Comparison of ENCODE assay signal across 11 cellular contexts in genomic region chr17:4604111-4604644, GRCh38. TPM values are rescaled to one million over a fixed set of nuclear protein-coding genes. Genes with fewer than 3 reads are reported as not detected.
DNase-seq lines count a peak whose midpoint lies in the region; ATAC-seq, FAIRE-seq and TF ChIP-seq lines count a peak whose summit lies in the region.
"Had no signal": no experiment of that assay in that cellular context is flagged by ENCODE, and none has a peak within 500 bp of the region (broad histone marks: within the 10 kb centered on the region; RNA-seq: fewer than 3 reads in every experiment).

No MANE protein-coding gene starts in this region.

- no peaks in the 10 kb centered on the region for H3K9me3 ChIP-seq in keratinocyte (ENCODE audit: control insufficient read depth, low read depth, low read length)

- no peaks in the 10 kb centered on the region for H3K4me1 ChIP-seq in keratinocyte (ENCODE audit: control insufficient read depth, extremely low read depth, insufficient read depth, low read length)

- no peak overlapping the region for H3K27ac ChIP-seq in keratinocyte (ENCODE audit: control insufficient read depth, insufficient read depth, low read length)

- no peak overlapping the region for H3K9ac ChIP-seq in keratinocyte (ENCODE audit: control insufficient read depth, extremely low read depth, insufficient read depth, low read length)

- ATAC-seq in HG03097 (IDR thresholded peaks at IDR 0.05; ENCODE audit: low FRiP score, unreplicated experiment) (no peak), GM18505 (IDR thresholded peaks at IDR 0.05; ENCODE audit: unreplicated experiment) (no peak)
- ATAC-seq: effector memory CD8-positive, alpha-beta T cell had no signal

- H2AFZ ChIP-seq in keratinocyte (ENCODE audit: control insufficient read depth, low read length): peak overlapping the region; percentile 23

- no peaks in the 10 kb centered on the region for H3K9me3 Mint-ChIP-seq in activated naive CD4-positive, alpha-beta T cell treated with anti-CD3 and anti-CD28 coated beads, Interleukin-2, amount 10 ng/mL, durations not matched to agents 7 days and 5 days
- H3K9me3 Mint-ChIP-seq in activated CD4-positive, alpha-beta T cell treated with anti-CD3 and anti-CD28 coated beads, Interleukin-2, amount 10 ng/mL, durations not matched to agents 24 days and 14 days: no peaks in the 10 kb centered on the region
- H3K9me3 Mint-ChIP-seq: activated CD4-positive, alpha-beta T cell treated with anti-CD3 and anti-CD28 coated beads, Interleukin-2, amount 10 ng/mL, durations not matched to agents 7 days and 5 days; CD4-positive, CD25-positive, alpha-beta regulatory T cell; effector memory CD8-positive, alpha-beta T cell had no signal

- H3K4me2 ChIP-seq in keratinocyte (ENCODE audit: control insufficient read depth, extremely low read depth, insufficient read depth, low read depth, low read length): peak overlapping the region; percentile 14

- H3K36me3 Mint-ChIP-seq in activated naive CD4-positive, alpha-beta T cell treated with anti-CD3 and anti-CD28 coated beads, Interleukin-2, amount 10 ng/mL, durations not matched to agents 7 days and 5 days: no peaks in the 10 kb centered on the region
- no peaks in the 10 kb centered on the region for H3K36me3 Mint-ChIP-seq in activated CD4-positive, alpha-beta T cell treated with anti-CD3 and anti-CD28 coated beads, Interleukin-2, amount 10 ng/mL, durations not matched to agents 24 days and 14 days (ENCODE audit: low read depth)
- H3K36me3 Mint-ChIP-seq: CD4-positive, CD25-positive, alpha-beta regulatory T cell had no signal

- no peaks in the 10 kb centered on the region for H3K9me1 ChIP-seq in keratinocyte (ENCODE audit: control insufficient read depth, extremely low read depth, insufficient read depth, low read length)

- TF ChIP-seq CTCF in AG09319 (IDR thresholded peaks at IDR 0.05; ENCODE audit: low read depth, low read length) (no peak), keratinocyte (optimal IDR thresholded peaks at IDR 0.05 in 1 of 3, IDR thresholded peaks at IDR 0.05 in 1 of 3, conservative IDR thresholded peaks at IDR 0.05 in 1 of 3; ENCODE audit: extremely low read depth in 1 of 3, insufficient read depth in 2 of 3, low read length in 3 of 3) (no peak)

- intact Hi-C loops in activated CD4-positive, alpha-beta T cell treated with anti-CD3 and anti-CD28 coated beads, Interleukin-2, amount 10 ng/mL, durations not matched to agents 24 days and 14 days (cut with micrococcal nuclease): no loop called here

- H4K20me1 ChIP-seq in keratinocyte (ENCODE audit: control insufficient read depth, extremely low read depth, insufficient read depth, low read length): no peaks in the 10 kb centered on the region

- H3K27ac Mint-ChIP-seq in activated naive CD4-positive, alpha-beta T cell treated with anti-CD3 and anti-CD28 coated beads, Interleukin-2, amount 10 ng/mL, durations not matched to agents 7 days and 5 days: no peak overlapping the region
- no peak overlapping the region for H3K27ac Mint-ChIP-seq in activated CD4-positive, alpha-beta T cell treated with anti-CD3 and anti-CD28 coated beads, Interleukin-2, amount 10 ng/mL, durations not matched to agents 24 days and 14 days
- H3K27ac Mint-ChIP-seq: activated CD4-positive, alpha-beta T cell treated with anti-CD3 and anti-CD28 coated beads, Interleukin-2, amount 10 ng/mL, durations not matched to agents 7 days and 5 days; CD4-positive, CD25-positive, alpha-beta regulatory T cell; effector memory CD8-positive, alpha-beta T cell had no signal

- H3K4me3 ChIP-seq in keratinocyte (ENCODE audit: control insufficient read depth in 2 of 3, extremely low read depth in 1 of 3, insufficient read depth in 2 of 3, low read depth in 1 of 3, low read length in 3 of 3): no peak overlapping the region

- FAIRE-seq in keratinocyte (lab: Jason Lieb, UNC): no peak

- CTCF ChIA-PET in activated naive CD4-positive, alpha-beta T cell treated with anti-CD3 and anti-CD28 coated beads, Interleukin-2, amount 10 ng/mL, durations not matched to agents 7 days and 5 days (lab: Charles Lee): no interaction called here

- peaks cover 54% of the 10 kb centered on the region for H3K27me3 Mint-ChIP-seq in activated naive CD4-positive, alpha-beta T cell treated with anti-CD3 and anti-CD28 coated beads, Interleukin-2, amount 10 ng/mL, durations not matched to agents 7 days and 5 days
- H3K27me3 Mint-ChIP-seq in activated CD4-positive, alpha-beta T cell treated with anti-CD3 and anti-CD28 coated beads, Interleukin-2, amount 10 ng/mL, durations not matched to agents 24 days and 14 days: peaks cover 19% of the 10 kb centered on the region

- dilution Hi-C loops in keratinocyte (cut with MboI; ENCODE audit: extremely low pct_ligation_motif_present, low sequenced_read_pairs): no loop called here

- no peaks in the 10 kb centered on the region for H3K79me2 ChIP-seq in keratinocyte (ENCODE audit: control insufficient read depth, insufficient read depth, low read length)

- H3K4me1 Mint-ChIP-seq in activated naive CD4-positive, alpha-beta T cell treated with anti-CD3 and anti-CD28 coated beads, Interleukin-2, amount 10 ng/mL, durations not matched to agents 7 days and 5 days: no peaks in the 10 kb centered on the region
- H3K4me1 Mint-ChIP-seq in activated CD4-positive, alpha-beta T cell treated with anti-CD3 and anti-CD28 coated beads, Interleukin-2, amount 10 ng/mL, durations not matched to agents 24 days and 14 days: no peaks in the 10 kb centered on the region
- H3K4me1 Mint-ChIP-seq: activated CD4-positive, alpha-beta T cell treated with anti-CD3 and anti-CD28 coated beads, Interleukin-2, amount 10 ng/mL, durations not matched to agents 7 days and 5 days; CD4-positive, CD25-positive, alpha-beta regulatory T cell had no signal

- H3K4me3 Mint-ChIP-seq in activated naive CD4-positive, alpha-beta T cell treated with anti-CD3 and anti-CD28 coated beads, Interleukin-2, amount 10 ng/mL, durations not matched to agents 7 days and 5 days: no peak overlapping the region
- no peak overlapping the region for H3K4me3 Mint-ChIP-seq in activated CD4-positive, alpha-beta T cell treated with anti-CD3 and anti-CD28 coated beads, Interleukin-2, amount 10 ng/mL, durations not matched to agents 24 days and 14 days
- H3K4me3 Mint-ChIP-seq: activated CD4-positive, alpha-beta T cell treated with anti-CD3 and anti-CD28 coated beads, Interleukin-2, amount 10 ng/mL, durations not matched to agents 7 days and 5 days; CD4-positive, CD25-positive, alpha-beta regulatory T cell; effector memory CD8-positive, alpha-beta T cell had no signal

- DNase-seq in AG09319 (ENCODE audit: extremely low read depth, low read depth): peak; percentile 51
- peak; percentile 94 for DNase-seq in NCI-H1694 (lab: John Stamatoyannopoulos, UW)
- peak; percentile 75 for DNase-seq in astrocyte of the hippocampus (ENCODE audit: low read depth, low spot score)
- no peak for DNase-seq in keratinocyte (ENCODE audit: low read depth, low spot score)
- no peak for DNase-seq in activated naive CD4-positive, alpha-beta T cell treated with anti-CD3 and anti-CD28 coated beads, Interleukin-2, amount 10 ng/mL, durations not matched to agents 7 days and 5 days
- DNase-seq in activated CD4-positive, alpha-beta T cell treated with anti-CD3 and anti-CD28 coated beads, Interleukin-2, amount 10 ng/mL, durations not matched to agents 24 days and 14 days: no peak
- DNase-seq: activated CD4-positive, alpha-beta T cell treated with anti-CD3 and anti-CD28 coated beads, Interleukin-2, amount 10 ng/mL, durations not matched to agents 7 days and 5 days; CD4-positive, CD25-positive, alpha-beta regulatory T cell; effector memory CD8-positive, alpha-beta T cell had no signal

- peaks cover 23% of the 10 kb centered on the region for H3K27me3 ChIP-seq in keratinocyte (ENCODE audit: control insufficient read depth, extremely low read depth, insufficient read depth, low read length)

- TF ChIP-seq POLR2A in GM18505 (IDR thresholded peaks at IDR 0.05; ENCODE audit: borderline replicate concordance, extremely low read depth, insufficient read depth, insufficient read length): no peak

- no peaks in the 10 kb centered on the region for H3K36me3 ChIP-seq in keratinocyte (ENCODE audit: control insufficient read depth in 2 of 2, extremely low read depth in 1 of 2, insufficient read depth in 2 of 2, low read length in 2 of 2)

RNA-seq across cellular contexts. Expression of gene SMTNL2, which starts 19.8 kb away (rescaled TPM):
- not detected in 3 replicates for polyA plus RNA-seq in keratinocyte
- polyA plus RNA-seq in keratinocyte (2011; ENCODE audit: low read depth): not detected
- not detected in 2 replicates for polyA plus RNA-seq in keratinocyte (2011; cell fraction: cytosol; rRNA removed)
- not detected in 2 replicates for polyA plus RNA-seq in keratinocyte (2011; cell fraction: nucleus; rRNA removed)
- polyA plus RNA-seq in keratinocyte (2012; ENCODE audit: low replicate concordance): not detected in 2 replicates
- polyA minus RNA-seq in keratinocyte: not detected in 3 replicates
- polyA minus RNA-seq in keratinocyte (2011; cell fraction: cytosol; rRNA and poly(A)+ RNA removed): not detected
- not detected in 2 replicates for polyA minus RNA-seq in keratinocyte (2011; cell fraction: nucleus; rRNA and poly(A)+ RNA removed)
- not detected in 2 replicates for total RNA-seq in activated CD4-positive, alpha-beta T cell treated with anti-CD3 and anti-CD28 coated beads, Interleukin-2, amount 10 ng/mL, durations not matched to agents 24 days and 14 days
- total RNA-seq: activated CD4-positive, alpha-beta T cell treated with anti-CD3 and anti-CD28 coated beads, Interleukin-2, amount 10 ng/mL, durations not matched to agents 7 days and 5 days; CD4-positive, CD25-positive, alpha-beta regulatory T cell had no signal
- polyA plus RNA-seq: CD4-positive, CD25-positive, alpha-beta regulatory T cell had no signal

RNA-seq across cellular contexts. Expression of gene ALOX15, which starts 37.3 kb away (rescaled TPM):
- 0.02 to 0.04 TPM (median 0.04 TPM) in 3 replicates for polyA plus RNA-seq in keratinocyte
- polyA plus RNA-seq in keratinocyte (2011; ENCODE audit: low read depth): not detected
- 0.04 TPM in 1 of 2 replicates, not detected in the other for polyA plus RNA-seq in keratinocyte (2011; cell fraction: cytosol; rRNA removed)
- polyA plus RNA-seq in keratinocyte (2011; cell fraction: nucleus; rRNA removed): not detected in 2 replicates
- polyA plus RNA-seq in keratinocyte (2012; ENCODE audit: low replicate concordance): not detected in 2 replicates
- polyA minus RNA-seq in keratinocyte: not detected in 3 replicates
- not detected for polyA minus RNA-seq in keratinocyte (2011; cell fraction: cytosol; rRNA and poly(A)+ RNA removed)
- polyA minus RNA-seq in keratinocyte (2011; cell fraction: nucleus; rRNA and poly(A)+ RNA removed): not detected in 2 replicates
- not detected in 2 replicates for total RNA-seq in activated CD4-positive, alpha-beta T cell treated with anti-CD3 and anti-CD28 coated beads, Interleukin-2, amount 10 ng/mL, durations not matched to agents 24 days and 14 days
- total RNA-seq: CD4-positive, CD25-positive, alpha-beta regulatory T cell had no signal
- polyA plus RNA-seq: CD4-positive, CD25-positive, alpha-beta regulatory T cell had no signal

RNA-seq across cellular contexts. Expression of gene GGT6, which starts 43.8 kb away (rescaled TPM):
- 0.69 to 1.4 TPM (median 0.93 TPM) in 3 replicates for polyA plus RNA-seq in keratinocyte
- polyA plus RNA-seq in keratinocyte (2011; ENCODE audit: low read depth): 5.4 TPM
- 0.66 and 0.68 TPM in 2 replicates for polyA plus RNA-seq in keratinocyte (2011; cell fraction: cytosol; rRNA removed)
- polyA plus RNA-seq in keratinocyte (2011; cell fraction: nucleus; rRNA removed): 1.7 TPM in 2 replicates
- 0.71 and 11.8 TPM in 2 replicates for polyA plus RNA-seq in keratinocyte (2012; ENCODE audit: low replicate concordance)
- polyA minus RNA-seq in keratinocyte: 0.69 to 1.1 TPM (median 0.90 TPM) in 3 replicates
- 1.9 TPM for polyA minus RNA-seq in keratinocyte (2011; cell fraction: cytosol; rRNA and poly(A)+ RNA removed)
- polyA minus RNA-seq in keratinocyte (2011; cell fraction: nucleus; rRNA and poly(A)+ RNA removed): 2.9 and 3.0 TPM in 2 replicates
- total RNA-seq in activated CD4-positive, alpha-beta T cell treated with anti-CD3 and anti-CD28 coated beads, Interleukin-2, amount 10 ng/mL, durations not matched to agents 24 days and 14 days: not detected in 2 replicates
- total RNA-seq: activated CD4-positive, alpha-beta T cell treated with anti-CD3 and anti-CD28 coated beads, Interleukin-2, amount 10 ng/mL, durations not matched to agents 7 days and 5 days; CD4-positive, CD25-positive, alpha-beta regulatory T cell had no signal
- polyA plus RNA-seq: CD4-positive, CD25-positive, alpha-beta regulatory T cell had no signal

RNA-seq across cellular contexts. Expression of gene MYBBP1A, which starts 49.0 kb away (rescaled TPM):
- 20.0 to 39.8 TPM (median 20.5 TPM) in 3 replicates for polyA plus RNA-seq in keratinocyte
- polyA plus RNA-seq in keratinocyte (2011; ENCODE audit: low read depth): 12.2 TPM
- 10.7 and 21.5 TPM in 2 replicates for polyA plus RNA-seq in keratinocyte (2011; cell fraction: cytosol; rRNA removed)
- polyA plus RNA-seq in keratinocyte (2011; cell fraction: nucleus; rRNA removed): 76.7 and 95.3 TPM in 2 replicates
- 33.7 and 47.9 TPM in 2 replicates for polyA plus RNA-seq in keratinocyte (2012; ENCODE audit: low replicate concordance)
- 26.7 to 91.1 TPM (median 40.3 TPM) in 3 replicates for polyA minus RNA-seq in keratinocyte
- polyA minus RNA-seq in keratinocyte (2011; cell fraction: cytosol; rRNA and poly(A)+ RNA removed): 43.2 TPM
- polyA minus RNA-seq in keratinocyte (2011; cell fraction: nucleus; rRNA and poly(A)+ RNA removed): 72.0 and 73.2 TPM in 2 replicates
- total RNA-seq in activated CD4-positive, alpha-beta T cell treated with anti-CD3 and anti-CD28 coated beads, Interleukin-2, amount 10 ng/mL, durations not matched to agents 24 days and 14 days: 178 and 181 TPM in 2 replicates

Comparison
In these comparisons a context has a peak if more than half of its experiments do, and no peak if none do; other contexts are left out.
1. DNase-seq: peak in AG09319 (single experiment), NCI-H1694 (single experiment) and astrocyte of the hippocampus (single experiment); none in keratinocyte (single experiment), activated naive CD4-positive, alpha-beta T cell treated with anti-CD3 and anti-CD28 coated beads, Interleukin-2, amount 10 ng/mL, durations not matched to agents 7 days and 5 days (single experiment) and activated CD4-positive, alpha-beta T cell treated with anti-CD3 and anti-CD28 coated beads, Interleukin-2, amount 10 ng/mL, durations not matched to agents 24 days and 14 days (single experiment).